In the genomic region with DNA sequence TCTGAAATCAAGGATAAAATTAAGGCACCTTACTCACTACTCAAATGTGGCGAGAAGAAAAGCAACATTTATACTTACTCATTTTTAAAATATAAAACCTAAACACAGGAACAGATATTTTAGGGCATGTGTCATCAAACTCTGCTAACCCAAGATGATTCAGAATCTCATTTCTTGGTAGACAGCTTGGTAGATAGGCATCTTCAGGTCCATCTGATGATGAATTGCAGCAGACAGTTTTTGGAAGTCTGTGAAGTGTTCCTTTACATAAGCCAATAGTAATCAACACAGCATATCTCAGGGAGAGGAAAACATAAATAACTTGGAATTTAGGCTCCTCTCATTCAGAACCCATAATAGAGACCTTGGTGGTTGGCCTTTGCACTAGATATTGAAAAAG, we compare ENCODE assay signal across 13 cellular contexts. TPM values are rescaled to one million over a fixed set of nuclear protein-coding genes. Genes with fewer than 3 reads are reported as not detected.
DNase-seq lines count a peak whose midpoint lies in the region; ATAC-seq and TF ChIP-seq lines count a peak whose summit lies in the region.
"Had no signal": no experiment of that assay in that cellular context is flagged by ENCODE, and none has a peak within 500 bp of the region (broad histone marks: within the 10 kb centered on the region; RNA-seq: fewer than 3 reads in every experiment).

No MANE protein-coding gene starts in this region.

- H3K27me3 Mint-ChIP-seq in MCF 10A (ENCODE audit: insufficient read depth, unreplicated experiment): no peaks in the 10 kb centered on the region
- H3K27me3 Mint-ChIP-seq in activated naive CD8-positive, alpha-beta T cell treated with anti-CD3 and anti-CD28 coated beads for 36 hours: peaks cover 8% of the 10 kb centered on the region

- peaks cover 41% of the 10 kb centered on the region for H3K36me3 Mint-ChIP-seq in MCF 10A (ENCODE audit: insufficient read depth, unreplicated experiment)
- H3K36me3 Mint-ChIP-seq in activated naive CD8-positive, alpha-beta T cell treated with anti-CD3 and anti-CD28 coated beads for 36 hours: peaks cover 7% of the 10 kb centered on the region

- TF ChIP-seq CTCF in MCF 10A (IDR thresholded peaks at IDR 0.05; ENCODE audit: unreplicated experiment): no peak
- TF ChIP-seq CTCF in breast epithelium (IDR thresholded peaks at IDR 0.05): no peak
- no peak for TF ChIP-seq CTCF in thoracic aorta (IDR thresholded peaks at IDR 0.05)

- H3K27me3 ChIP-seq in breast epithelium (no peaks in the 10 kb centered on the region), thoracic aorta (replicated peaks; ENCODE audit: insufficient read depth) (no peaks in the 10 kb centered on the region)

- H3K36me3 ChIP-seq in breast epithelium (no peaks in the 10 kb centered on the region), thoracic aorta (no peaks in the 10 kb centered on the region)

- H3K9me3 Mint-ChIP-seq in MCF 10A (ENCODE audit: unreplicated experiment): no peaks in the 10 kb centered on the region
- no peaks in the 10 kb centered on the region for H3K9me3 Mint-ChIP-seq in activated naive CD8-positive, alpha-beta T cell treated with anti-CD3 and anti-CD28 coated beads for 36 hours

- TF ChIP-seq POLR2A in breast epithelium (IDR thresholded peaks at IDR 0.05): no peak

- BruUV-seq in MCF 10A (replicated peaks; lab: Mats Ljungman, UMichigan): no TSS peak

- H3K27ac ChIP-seq in breast epithelium: peak overlapping the region in 1 of 2 donors; percentile 96
- H3K27ac ChIP-seq in thoracic aorta: peak overlapping the region in 1 of 2 donors; percentile 85

- peaks cover 54% of the 10 kb centered on the region for H3K4me1 Mint-ChIP-seq in MCF 10A (ENCODE audit: insufficient read depth, unreplicated experiment)
- H3K4me1 Mint-ChIP-seq in activated naive CD8-positive, alpha-beta T cell treated with anti-CD3 and anti-CD28 coated beads for 36 hours: peaks cover 57% of the 10 kb centered on the region

- peak overlapping the region; percentile 98 for H3K27ac Mint-ChIP-seq in MCF 10A (ENCODE audit: low read depth, unreplicated experiment)
- H3K27ac Mint-ChIP-seq in activated naive CD8-positive, alpha-beta T cell treated with anti-CD3 and anti-CD28 coated beads for 36 hours: peak overlapping the region; percentile 61

- CTCF ChIA-PET in MCF 10A (lab: Yijun Ruan, JAX): interaction anchor here (0.6 to 5.2 kb wide), 5 partner anchors 47 to 229 kb away, joined by 3 to 33 read pairs (median 5); no protein-coding TSS in a partner anchor

- no peaks in the 10 kb centered on the region for H3K9me3 ChIP-seq in breast epithelium
- H3K9me3 ChIP-seq in thoracic aorta: no peaks in the 10 kb centered on the region

- ATAC-seq in thoracic aorta (ENCODE audit: insufficient number of reproducible peaks, low FRiP score, low read depth) (no peak), GM18867 (IDR thresholded peaks at IDR 0.05; ENCODE audit: unreplicated experiment) (no peak), HG02798 (IDR thresholded peaks at IDR 0.05; ENCODE audit: poor library complexity, unreplicated experiment) (no peak)
- ATAC-seq: left ventricle myocardium superior had no signal

- intact Hi-C loops in MCF 10A (cut with micrococcal nuclease) (loop anchor here (2.0 to 10.0 kb wide), 3 partner anchors 52 to 270 kb away; no protein-coding TSS in a partner anchor), breast epithelium (cut with DNase I; ENCODE audit: low total_unique reads) (no loop called here)

- DNase-seq in MCF 10A (ENCODE audit: unreplicated experiment) (peak; percentile 62), breast epithelium (ENCODE audit: low spot score in 2 of 2) (no peak), iris pigment epithelial cell (ENCODE audit: low read depth) (peak; percentile 93), thoracic aorta (ENCODE audit: low spot score) (no peak), SW 1271 (lab: John Stamatoyannopoulos, UW) (no peak)
- DNase-seq in activated naive CD8-positive, alpha-beta T cell treated with anti-CD3 and anti-CD28 coated beads for 36 hours: no peak
- DNase-seq: central memory CD4-positive, alpha-beta T cell; COR-L47; left ventricle myocardium superior; NCI-H1092; stimulated activated CD4-positive, alpha-beta T cell treated with anti-CD3 and anti-CD28 coated beads, Interleukin-4, amount 100 ng/mL, for 24 hours had no signal

- POLR2A ChIA-PET in MCF 10A (lab: Yijun Ruan, JAX): interaction anchor here (1.2 to 6.7 kb wide), 5 partner anchors 17 to 142 kb away, joined by 4 to 72 read pairs (median 6); no protein-coding TSS in a partner anchor

- H3K4me3 Mint-ChIP-seq in MCF 10A (ENCODE audit: unreplicated experiment): peak overlapping the region; percentile 96
- H3K4me3 Mint-ChIP-seq in activated naive CD8-positive, alpha-beta T cell treated with anti-CD3 and anti-CD28 coated beads for 36 hours: no peak overlapping the region

- no peak overlapping the region for H3K4me3 ChIP-seq in breast epithelium
- H3K4me3 ChIP-seq in thoracic aorta: peak overlapping the region; percentile 75

- peaks cover 0 to 7% of the 10 kb centered on the region in 2 donors for H3K4me1 ChIP-seq in breast epithelium
- H3K4me1 ChIP-seq in thoracic aorta (ENCODE audit: control insufficient read depth in 1 of 2, low read depth in 2 of 2): peaks cover 21 to 53% of the 10 kb centered on the region in 2 donors

RNA-seq across cellular contexts. Expression of a gene that starts 3.4 kb away (rescaled TPM):
- total RNA-seq in MCF 10A (2022) (64.3 and 93.9 TPM in 2 replicates), breast epithelium (10 to 100 TPM; 26.4 to 31.8 (median 31.1) TPM), thoracic aorta (10 to 100 TPM; 49.4 to 68.5 TPM)
- 10 to 100 TPM; 15.4 to 16.1 TPM for total RNA-seq in activated naive CD8-positive, alpha-beta T cell treated with anti-CD3 and anti-CD28 coated beads for 36 hours

RNA-seq across cellular contexts. Expression of a gene that starts 54.7 kb away (rescaled TPM):
- total RNA-seq in MCF 10A (2022) (1.5 and 4.4 TPM in 2 replicates), breast epithelium (10 to 100 TPM; 17.7 to 59.8 (median 17.9) TPM), thoracic aorta (10 to 100 TPM; 30.1 to 66.6 TPM)
- total RNA-seq in activated naive CD8-positive, alpha-beta T cell treated with anti-CD3 and anti-CD28 coated beads for 36 hours: 1 to 10 TPM; 1.5 to 1.8 TPM

Comparison
In these comparisons a context has a peak if more than half of its experiments do, and no peak if none do; other contexts are left out.
1. DNase-seq: peak in MCF 10A (single experiment) and iris pigment epithelial cell (single experiment); none in breast epithelium (0 of 2), activated naive CD8-positive, alpha-beta T cell treated with anti-CD3 and anti-CD28 coated beads for 36 hours (single experiment), thoracic aorta (single experiment) and SW 1271 (0 of 2).